1 cellular context compared by ENCODE assay signal in genomic region chr1:30892671-30893073, GRCh38.
TF ChIP-seq lines count a peak whose summit lies in the region.

No MANE protein-coding gene starts in this region.

TF ChIP-seq in HepG2, 621 proteins besides CTCF, POLR2A, EP300 and RAD21 (continued from another document and continues in another):
- TF ChIP-seq ZNF280D (CRISPR knock-in tag; IDR thresholded peaks at IDR 0.05) = 0 out of 2 replicates have a peak, but pooled peaks have one; percentile 29
- no peak for TF ChIP-seq ZBTB37 (CRISPR knock-in tag; IDR thresholded peaks at IDR 0.05)
- TF ChIP-seq NFE2L1 (CRISPR knock-in tag; IDR thresholded peaks at IDR 0.05; ENCODE audit: borderline replicate concordance) = no peak
- TF ChIP-seq ZNF335 (CRISPR knock-in tag; IDR thresholded peaks at IDR 0.05) = no peak
- TF ChIP-seq GLMP (CRISPR knock-in tag; IDR thresholded peaks at IDR 0.05; ENCODE audit: borderline replicate concordance) = no peak
- no peak for TF ChIP-seq ZBTB1 (CRISPR knock-in tag; IDR thresholded peaks at IDR 0.05; ENCODE audit: borderline replicate concordance)
- no peak for TF ChIP-seq ZNF407 (CRISPR knock-in tag; IDR thresholded peaks at IDR 0.05; ENCODE audit: not compliant biosample characterization)
- 0 out of 2 replicates have a peak, but pooled peaks have one; percentile 25 for TF ChIP-seq ETV5 (CRISPR knock-in tag; IDR thresholded peaks at IDR 0.05; ENCODE audit: borderline replicate concordance)
- no peak for TF ChIP-seq ATF2 (CRISPR knock-in tag; IDR thresholded peaks at IDR 0.05)
- no peak for TF ChIP-seq ZNF230 (CRISPR knock-in tag; IDR thresholded peaks at IDR 0.05)
- TF ChIP-seq ZNF646 (CRISPR knock-in tag; IDR thresholded peaks at IDR 0.05) = no peak
- peak; percentile 74 for TF ChIP-seq ZNF644 (CRISPR knock-in tag; IDR thresholded peaks at IDR 0.05; ENCODE audit: low read depth)
- no peak for TF ChIP-seq CEBPZ (IDR thresholded peaks at IDR 0.05; ENCODE audit: low read length)
- TF ChIP-seq PITX1 (CRISPR knock-in tag; IDR thresholded peaks at IDR 0.05) = no peak; the same call in 1 of the 2 replicates
- TF ChIP-seq ZSCAN21 (CRISPR knock-in tag; IDR thresholded peaks at IDR 0.05; ENCODE audit: borderline replicate concordance) = no peak
- TF ChIP-seq IRF9 (CRISPR knock-in tag; IDR thresholded peaks at IDR 0.05; ENCODE audit: borderline replicate concordance) = no peak
- TF ChIP-seq HOXA5 (CRISPR knock-in tag; IDR thresholded peaks at IDR 0.05) = no peak
- TF ChIP-seq ZNF891 (CRISPR knock-in tag; IDR thresholded peaks at IDR 0.05) = no peak
- TF ChIP-seq RXRB (CRISPR knock-in tag; IDR thresholded peaks at IDR 0.05; ENCODE audit: borderline replicate concordance) = peak; percentile 81
- no peak for TF ChIP-seq MEF2D (CRISPR knock-in tag; IDR thresholded peaks at IDR 0.05)
- 0 out of 2 replicates have a peak, but pooled peaks have one; percentile 29 for TF ChIP-seq SMAD3 (CRISPR knock-in tag; IDR thresholded peaks at IDR 0.05)
- no peak for TF ChIP-seq PAF1 (CRISPR knock-in tag; IDR thresholded peaks at IDR 0.05)
- peak; percentile 72 for TF ChIP-seq HNF4G (IDR thresholded peaks at IDR 0.05; ENCODE audit: borderline replicate concordance, low read depth, low read length)
- TF ChIP-seq HNF4G (CRISPR knock-in tag; IDR thresholded peaks at IDR 0.05; ENCODE audit: borderline replicate concordance, low read depth) = 0 out of 2 replicates have a peak, but pooled peaks have one; percentile 21
- TF ChIP-seq ZNF781 (CRISPR knock-in tag; IDR thresholded peaks at IDR 0.05; ENCODE audit: borderline replicate concordance, not compliant biosample characterization) = no peak
